In genomic region chr5:124790895-124791732, GRCh38 we compare ENCODE assay signal across 2 cellular contexts.
A peak's percentile ranks its signal among the peaks of the same experiment; 100 is the strongest.
TF ChIP-seq lines count a peak whose summit lies in the region.

No MANE protein-coding gene starts in this region.

TF ChIP-seq in IMR-90, 13 proteins besides CTCF, POLR2A, EP300 and RAD21:
- no peak for TF ChIP-seq CHD1 (IDR thresholded peaks at IDR 0.05; ENCODE audit: low read depth, low read length)
- peak; percentile 91 for TF ChIP-seq CEBPB (IDR thresholded peaks at IDR 0.05; ENCODE audit: low read depth, low read length)

TF ChIP-seq in K562, 482 proteins besides CTCF, POLR2A, EP300 and RAD21:
- TF ChIP-seq CEBPG (CRISPR knock-in tag; IDR thresholded peaks at IDR 0.05) (no peak), CEBPG (tag; conservative IDR thresholded peaks at IDR 0.05 in 1 of 2, IDR thresholded peaks at IDR 0.05 in 1 of 2) (peak; percentile 68 to 84; a peak in 3 of 4 replicates), HDAC2 (IDR thresholded peaks at IDR 0.05) (no peak), ZNF707 (CRISPR knock-in tag; conservative IDR thresholded peaks at IDR 0.05) (no peak), NR2C1 (IDR thresholded peaks at IDR 0.05) (no peak), NR2C1 (tag; IDR thresholded peaks at IDR 0.05) (no peak), ATF3 (IDR thresholded peaks at IDR 0.05) (peak; percentile 45; the same call in 1 of the 2 replicates), ATF3 (CRISPR knock-in tag; conservative IDR thresholded peaks at IDR 0.05) (no peak), RFX1 (IDR thresholded peaks at IDR 0.05) (peak; percentile 69), CCAR2 (IDR thresholded peaks at IDR 0.05; ENCODE audit: low read depth, low read length) (no peak), ZNF324 (CRISPR knock-in tag; IDR thresholded peaks at IDR 0.05) (no peak), SRF (CRISPR knock-in tag; IDR thresholded peaks at IDR 0.05) (no peak), CEBPB (tag; IDR thresholded peaks at IDR 0.05) (peak; percentile 54), ZNF57 (CRISPR knock-in tag; IDR thresholded peaks at IDR 0.05) (no peak), MEIS2 (IDR thresholded peaks at IDR 0.05; ENCODE audit: partially characterized antibody) (no peak)
